8 cellular contexts compared by ENCODE assay signal in the genomic region with DNA sequence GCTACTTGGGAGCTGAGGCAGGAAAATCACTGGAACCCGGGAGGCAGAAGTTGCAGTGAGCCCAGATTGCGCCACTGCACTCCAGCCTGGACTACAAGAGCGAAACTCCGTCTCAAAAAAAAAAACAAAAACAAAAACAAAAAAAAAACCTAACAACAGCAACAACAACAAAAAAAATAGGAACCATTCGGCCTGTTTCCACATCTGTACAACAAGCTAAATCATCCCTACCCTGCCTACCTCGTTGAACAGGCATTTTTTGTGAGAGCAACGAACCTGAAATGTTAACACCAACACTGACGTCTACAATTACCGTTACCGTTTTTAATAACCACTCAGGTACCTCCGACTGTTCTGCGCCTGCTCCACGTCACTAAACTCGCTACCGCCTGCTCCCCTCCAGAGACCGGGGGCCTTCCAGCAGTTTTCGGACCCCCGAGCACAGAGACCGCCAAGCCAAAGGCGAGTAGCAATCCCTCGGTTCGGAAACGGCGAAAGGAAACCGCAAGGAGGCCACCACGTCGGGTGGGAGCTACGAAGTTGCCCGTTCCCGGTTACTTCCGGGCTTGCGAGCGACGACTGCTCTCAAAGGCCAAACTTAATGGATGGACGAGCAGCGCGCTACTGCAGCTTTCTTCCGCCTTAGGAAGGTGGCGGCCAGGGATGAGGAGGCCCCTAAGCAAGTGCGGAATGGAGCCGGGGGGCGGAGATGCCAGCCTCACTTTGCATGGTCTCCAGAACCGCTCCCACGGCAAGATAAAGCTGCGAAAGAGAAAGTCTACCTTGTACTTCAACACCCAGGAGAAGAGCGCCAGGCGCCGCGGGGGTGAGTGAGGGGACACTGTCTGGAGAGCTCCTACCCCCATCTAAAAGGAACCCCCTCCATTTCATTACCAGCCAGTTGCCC. TPM values are rescaled to one million over a fixed set of nuclear protein-coding genes. Genes with fewer than 3 reads are reported as not detected.
A peak's percentile ranks its signal among the peaks of the same experiment; 100 is the strongest.
DNase-seq lines count a peak whose midpoint lies in the region; ATAC-seq and TF ChIP-seq lines count a peak whose summit lies in the region.

Gene PIGB (plus strand): TSS at position 635 of the 907 bp plus-strand sequence. CDS start 29 bp downstream, at position 664.
Gene PIGBOS1 (minus strand): TSS at position 536 of the 907 bp plus-strand sequence. CDS start 1,331 bp downstream, outside the sequence.

- H3K14ac ChIP-seq in H9 (ENCODE audit: insufficient read depth, low read length): peak within 1 kb of the TSS; percentile 87

- no peak within 1 kb of the TSS for H4K8ac ChIP-seq in H9 (replicated peaks; ENCODE audit: insufficient read length, low read depth, low read length)

- peak; percentile 98 for ATAC-seq in foreskin keratinocyte

- TF ChIP-seq CTCF in H9 (conservative IDR thresholded peaks at IDR 0.05) (0 out of 3 replicates have a peak, but pooled peaks have one; percentile 20), foreskin keratinocyte (conservative IDR thresholded peaks at IDR 0.05) (peak; percentile 18)

- H3K4ac ChIP-seq in H9 (ENCODE audit: low read depth, low read length): no peak within 1 kb of the TSS

- no peaks in the 10 kb centered on the region for H3K36me3 ChIP-seq in neuron (ENCODE audit: insufficient read depth, low read length)

- no peak within 1 kb of the TSS for H2BK120ac ChIP-seq in H9 (ENCODE audit: low read depth, low read length, poor library complexity, severe bottlenecking)

- H2BK5ac ChIP-seq in H9 (ENCODE audit: insufficient read length, low read length): no peak within 1 kb of the TSS

- H4K91ac ChIP-seq in H9 (ENCODE audit: insufficient read length, low read depth, low read length): no peak within 1 kb of the TSS

- peak; percentile 86 for DNase-seq in G401 (ENCODE audit: low spot score)
- DNase-seq in H9: peak; percentile 85
- peak; percentile 86 for DNase-seq in M059J (ENCODE audit: low read depth)
- peak; percentile 58 for DNase-seq in SHP77 treated with DMSO at 0.1 percent for 48 hours (lab: John Stamatoyannopoulos, UW)
- peak; percentile 30 for DNase-seq in activated gamma-delta T cell (lab: John Stamatoyannopoulos, UW)
- DNase-seq in foreskin keratinocyte: peak; percentile 68 to 82
- DNase-seq in stromal cell of bone marrow (ENCODE audit: low read depth): peak; percentile 80

- H3K23me2 ChIP-seq in H9 (ENCODE audit: insufficient read length, low read depth, low read length, poor library complexity, severe bottlenecking): peaks cover 4% of the 10 kb centered on the region

- no peaks in the 10 kb centered on the region for H4K20me1 ChIP-seq in H9 (ENCODE audit: control insufficient read depth, insufficient read depth, insufficient read length)

- H2AFZ ChIP-seq in H9 (ENCODE audit: low read length): peak within 1 kb of the TSS; percentile 82
- peak within 1 kb of the TSS; percentile 29 for H2AFZ ChIP-seq in neuron (ENCODE audit: low read depth, low read length)

- peak within 1 kb of the TSS; percentile 49 for H3K9ac ChIP-seq in H9 (ENCODE audit: extremely low read depth, insufficient read length, low read length)

- H2BK12ac ChIP-seq in H9 (ENCODE audit: insufficient read length, low read depth, low read length): no peak within 1 kb of the TSS

- no peak within 1 kb of the TSS for H3K23ac ChIP-seq in H9 (ENCODE audit: insufficient read length, low read depth, low read length)

- no peak within 1 kb of the TSS for H2AK5ac ChIP-seq in H9 (ENCODE audit: insufficient read length, low read length)

- H3K79me1 ChIP-seq in H9 (ENCODE audit: insufficient read depth, low read depth, low read length, poor library complexity, severe bottlenecking): no peaks in the 10 kb centered on the region

- no peak within 1 kb of the TSS for H4K5ac ChIP-seq in H9 (ENCODE audit: insufficient read length, low read depth, low read length)

- no peaks in the 10 kb centered on the region for H3K79me2 ChIP-seq in H9 (ENCODE audit: insufficient read depth, low read length)

- H3K56ac ChIP-seq in H9 (ENCODE audit: insufficient read length, low read depth, low read length): no peak within 1 kb of the TSS

- peak within 1 kb of the TSS; percentile 62 for H3K4me3 ChIP-seq in neuron (ENCODE audit: low read length)

- H3K9me3 Mint-ChIP-seq in H9: no peaks in the 10 kb centered on the region

- no peaks in the 10 kb centered on the region for H3K27me3 ChIP-seq in H9 (ENCODE audit: insufficient read depth, low read length)
- H3K27me3 ChIP-seq in foreskin keratinocyte: no peaks in the 10 kb centered on the region
- no peaks in the 10 kb centered on the region for H3K27me3 ChIP-seq in neuron (ENCODE audit: insufficient read depth, low read length)

- H3K18ac ChIP-seq in H9 (ENCODE audit: insufficient read length, low read depth, low read length): peak within 1 kb of the TSS; percentile 87

- no peak within 1 kb of the TSS for H2BK20ac ChIP-seq in H9 (ENCODE audit: low read depth, low read length, poor library complexity, severe bottlenecking)

- no peak within 1 kb of the TSS for H2BK15ac ChIP-seq in H9 (ENCODE audit: low read depth, low read length)

- H3K27ac ChIP-seq in H9 (ENCODE audit: insufficient read length, low read depth, low read length) (peak within 1 kb of the TSS; percentile 48), foreskin keratinocyte (peak within 1 kb of the TSS; percentile 91)

- H3K4me3 Mint-ChIP-seq in H9: peak within 1 kb of the TSS; percentile 91 to 98

- peak within 1 kb of the TSS; percentile 64 for H3K4me2 ChIP-seq in H9 (ENCODE audit: insufficient read depth, insufficient read length, low read length)

- H3K27me3 Mint-ChIP-seq in H9 (ENCODE audit: low read depth): no peaks in the 10 kb centered on the region

- peaks cover 25 to 29% of the 10 kb centered on the region in 2 experiments for H3K4me1 Mint-ChIP-seq in H9

- in situ Hi-C loops in G401 (cut with HindIII; ENCODE audit: low sequenced_read_pairs): no loop called here

- H3T11ph ChIP-seq in H9 (ENCODE audit: low read length): no peak within 1 kb of the TSS

- 100% methylated on average over 4 of the region's 49 CpGs for WGBS in H9 (ENCODE audit: extremely low coverage, insufficient read length, low lambda C conversion rate)

- H3K4me1 ChIP-seq in H9 (ENCODE audit: insufficient read depth, low read length) (no peaks in the 10 kb centered on the region; the same call in 1 of the 2 replicates), foreskin keratinocyte (peaks cover 8% of the 10 kb centered on the region), neuron (ENCODE audit: insufficient read depth, low read length) (peaks cover 2% of the 10 kb centered on the region)

- peaks cover 0 to 7% (median 3%) of the 10 kb centered on the region in 3 experiments; a peak in 5 of 7 replicates for H3K36me3 Mint-ChIP-seq in H9 (ENCODE audit: insufficient read depth in 1 of 3, low read depth in 3 of 3)

- H3K9me3 ChIP-seq in H9 (ENCODE audit: control insufficient read depth, low read depth, low read length) (no peaks in the 10 kb centered on the region), neuron (ENCODE audit: low read length) (no peaks in the 10 kb centered on the region)

- H3K27ac Mint-ChIP-seq in H9: peak within 1 kb of the TSS; percentile 89 to 99 (median 96)

RNA-seq across cellular contexts. Expression of gene PIGB, which starts in this region (rescaled TPM):
- 4.3 and 9.0 TPM in 2 replicates for total RNA-seq in G401 (2014; rRNA removed; shearing (Covaris generic))
- 6.7 and 9.0 TPM in 2 replicates for total RNA-seq in H9 (2021)
- 15.3 and 18.0 TPM in 2 replicates for total RNA-seq in M059J (2014; rRNA removed; shearing (Covaris generic))
- total RNA-seq in foreskin keratinocyte: 12.7 and 14.9 TPM in 2 replicates
- 9.6 and 11.6 TPM in 2 replicates for polyA plus RNA-seq in foreskin keratinocyte

RNA-seq across cellular contexts. Expression of gene PIGBOS1, which starts in this region (rescaled TPM):
- total RNA-seq in G401 (2014; rRNA removed; shearing (Covaris generic)): 13.5 and 14.9 TPM in 2 replicates
- 10.4 and 11.5 TPM in 2 replicates for total RNA-seq in H9 (2021)
- total RNA-seq in M059J (2014; rRNA removed; shearing (Covaris generic)): 12.2 and 23.2 TPM in 2 replicates
- total RNA-seq in foreskin keratinocyte: 8.7 TPM in 2 replicates
- polyA plus RNA-seq in foreskin keratinocyte: 11.4 and 12.3 TPM in 2 replicates

Comparison
In these comparisons a context has a peak if more than half of its experiments do, and no peak if none do; other contexts are left out.
1. Peak in every context shown above with its lines: DNase-seq, ATAC-seq, H3K4me3 ChIP-seq and H3K27ac ChIP-seq.
2. DNase-seq: peak in every context shown above with its lines; median percentile 86 in G401; 86 in M059J; 85 in H9; 80 in stromal cell of bone marrow; 75 in foreskin keratinocyte; 58 in SHP77 treated with DMSO at 0.1 percent for 48 hours; 30 in activated gamma-delta T cell.